ENCODE assay signal across 10 cellular contexts in genomic region chr3:141477224-141477623, GRCh38. TPM values are rescaled to one million over a fixed set of nuclear protein-coding genes. Genes with fewer than 3 reads are reported as not detected.
DNase-seq lines count a peak whose midpoint lies in the region; ATAC-seq and TF ChIP-seq lines count a peak whose summit lies in the region.
"Had no signal": no experiment of that assay in that cellular context is flagged by ENCODE, and none has a peak within 500 bp of the region (broad histone marks: within the 10 kb centered on the region; RNA-seq: fewer than 3 reads in every experiment).

No MANE protein-coding gene starts in this region.

- TF ChIP-seq POLR2A in gastrocnemius medialis (IDR thresholded peaks at IDR 0.05), result no peak

- H3K36me3 ChIP-seq in ACC112 (ENCODE audit: insufficient read depth, low read length), result no peaks in the 10 kb centered on the region
- no peaks in the 10 kb centered on the region for H3K36me3 ChIP-seq in gastrocnemius medialis
- no peaks in the 10 kb centered on the region for H3K36me3 ChIP-seq in psoas muscle (ENCODE audit: insufficient read depth in 1 of 2, low read depth in 1 of 2)

- H2AFZ ChIP-seq in ACC112 (ENCODE audit: low read length, unreplicated experiment), result peak overlapping the region; percentile 12

- H3K9me3 ChIP-seq in gastrocnemius medialis (no peaks in the 10 kb centered on the region), psoas muscle (no peaks in the 10 kb centered on the region)

- ATAC-seq in gastrocnemius medialis (no peak), psoas muscle (no peak)

- no peak overlapping the region; the same call in 1 of the 2 replicates for H3K27ac ChIP-seq in ACC112 (ENCODE audit: low read depth, low read length)
- H3K27ac ChIP-seq in gastrocnemius medialis, result no peak overlapping the region
- no peak overlapping the region for H3K27ac ChIP-seq in psoas muscle

- 93 to 95% (median 94%) methylated on average over 4 of the region's 4 CpGs for WGBS in psoas muscle, 3 donors

- in situ Hi-C loops in gastrocnemius medialis (cut with MboI; ENCODE audit: low sequenced_read_pairs in 4 of 4), result no loop called here

- TF ChIP-seq CTCF in gastrocnemius medialis (IDR thresholded peaks at IDR 0.05 in 4 of 5, conservative IDR thresholded peaks at IDR 0.05 in 1 of 5) (no peak), psoas muscle (IDR thresholded peaks at IDR 0.05) (no peak)

- intact Hi-C loops in gastrocnemius medialis (cut with DNase I; ENCODE audit: low total_unique reads) (no loop called here), psoas muscle (cut with DNase I) (no loop called here)

- H3K79me2 ChIP-seq in ACC112 (ENCODE audit: control insufficient read depth, insufficient read depth, low read length, unreplicated experiment), result no peaks in the 10 kb centered on the region

- H3K4me1 ChIP-seq in ACC112 (ENCODE audit: control insufficient read depth, insufficient read depth, low read length, unreplicated experiment) (peaks cover 10% of the 10 kb centered on the region), gastrocnemius medialis (no peaks in the 10 kb centered on the region), psoas muscle (no peaks in the 10 kb centered on the region)

- H3K4me3 ChIP-seq in ACC112 (ENCODE audit: low read depth, low read length) (no peak overlapping the region), gastrocnemius medialis (no peak overlapping the region), psoas muscle (no peak overlapping the region)

- H3K27me3 ChIP-seq in ACC112 (ENCODE audit: insufficient read depth, low read length) (no peaks in the 10 kb centered on the region), gastrocnemius medialis (no peaks in the 10 kb centered on the region), psoas muscle (ENCODE audit: insufficient read depth in 3 of 3, low read length in 2 of 3) (no peaks in the 10 kb centered on the region)

- peak; percentile 55 for DNase-seq in GM03348 (ENCODE audit: low spot score)
- DNase-seq in SW480 (ENCODE audit: low spot score), result peak; percentile 44
- DNase-seq in hepatic stellate cell (ENCODE audit: low spot score), result peak; percentile 47
- no peak for DNase-seq in gastrocnemius medialis
- no peak for DNase-seq in T-helper 1 cell
- DNase-seq in HuH-7.5 (ENCODE audit: low spot score), result no peak
- no peak for DNase-seq in psoas muscle
- DNase-seq: endodermal cell, MM.1S had no signal

RNA-seq across cellular contexts. Expression of gene RASA2, which starts 9.6 kb away (rescaled TPM):
- total RNA-seq in gastrocnemius medialis (10 to 100 TPM in 1 of 4 donors, 1 to 10 TPM in 3; 1.9 to 10.6 (median 4.5) TPM), psoas muscle (1 to 10 TPM; 2.3 to 4.0 (median 3.0) TPM)
- polyA plus RNA-seq in psoas muscle, result 1 to 10 TPM; 1.3 to 2.0 (median 1.4) TPM

Comparison
In these comparisons a context has a peak if more than half of its experiments do, and no peak if none do; other contexts are left out.
1. DNase-seq: peak in GM03348 (single experiment), SW480 (single experiment) and hepatic stellate cell (single experiment); none in gastrocnemius medialis (0 of 2), T-helper 1 cell (0 of 5), HuH-7.5 (single experiment) and psoas muscle (0 of 2).